Comparison of ENCODE assay signal across 16 cellular contexts in genomic region chr2:86809481-86810121, GRCh38. TPM values are rescaled to one million over a fixed set of nuclear protein-coding genes. Genes with fewer than 3 reads are reported as not detected.
DNase-seq lines count a peak whose midpoint lies in the region; ATAC-seq and TF ChIP-seq lines count a peak whose summit lies in the region.
"Had no signal": no experiment of that assay in that cellular context is flagged by ENCODE, and none has a peak within 500 bp of the region (broad histone marks: within the 10 kb centered on the region; RNA-seq: fewer than 3 reads in every experiment).

No MANE protein-coding gene starts in this region.

- intact Hi-C loops in mammary epithelial cell (cut with micrococcal nuclease) (loop anchor here (5.0 to 10.0 kb wide), 2 partner anchors 65 to 187 kb away; partner anchors contain the start of gene RNF103), breast epithelium (cut with DNase I; ENCODE audit: low total_unique reads) (no loop called here), upper lobe of right lung (cut with DNase I) (no loop called here), cardiac septum (cut with DNase I) (no loop called here)

- H3K4me1 ChIP-seq in mammary epithelial cell (ENCODE audit: insufficient read depth, low read length) (peaks cover 16% of the 10 kb centered on the region), breast epithelium (peaks cover 0 to 5% of the 10 kb centered on the region in 2 donors), upper lobe of right lung (peaks cover 26% of the 10 kb centered on the region)

- dilution Hi-C loops in mammary epithelial cell (cut with HindIII; ENCODE audit: low sequenced_read_pairs): no loop called here

- TF ChIP-seq CTCF in mammary epithelial cell (conservative IDR thresholded peaks at IDR 0.05 in 1 of 2, IDR thresholded peaks at IDR 0.05 in 1 of 2; ENCODE audit: extremely low read depth in 1 of 2, insufficient read depth in 1 of 2, low read depth in 1 of 2, low read length in 2 of 2) (no peak), breast epithelium (IDR thresholded peaks at IDR 0.05) (no peak), upper lobe of right lung (IDR thresholded peaks at IDR 0.05) (no peak)

- no peaks in the 10 kb centered on the region for H3K9me3 Mint-ChIP-seq in naive B cell

- H3K27ac ChIP-seq in mammary epithelial cell (ENCODE audit: insufficient read depth, low read depth, low read length): no peak overlapping the region
- no peak overlapping the region for H3K27ac ChIP-seq in breast epithelium
- no peak overlapping the region for H3K27ac ChIP-seq in upper lobe of right lung
- H3K27ac ChIP-seq: body of pancreas, pancreas had no signal

- H3K9me3 ChIP-seq in mammary epithelial cell (replicated peaks; ENCODE audit: insufficient read depth, low read length) (no peaks in the 10 kb centered on the region), breast epithelium (no peaks in the 10 kb centered on the region), upper lobe of right lung (no peaks in the 10 kb centered on the region)
- H3K9me3 ChIP-seq: body of pancreas, pancreas had no signal

- H3K36me3 ChIP-seq in mammary epithelial cell (ENCODE audit: insufficient read depth, low read length): no peaks in the 10 kb centered on the region
- no peaks in the 10 kb centered on the region for H3K36me3 ChIP-seq in breast epithelium
- no peaks in the 10 kb centered on the region for H3K36me3 ChIP-seq in upper lobe of right lung
- H3K36me3 ChIP-seq: pancreas had no signal

- 82% methylated on average over 20 of the region's 43 CpGs for WGBS in mammary epithelial cell (ENCODE audit: low coverage, missing lambda C conversion rate)

- in situ Hi-C loops in mammary epithelial cell (cut with MboI; ENCODE audit: low sequenced_read_pairs in 2 of 2): no loop called here

- CTCF ChIA-PET in mammary epithelial cell (lab: Charles Lee; ENCODE audit: low non-redundant PET): no interaction called here

- H3K4me3 ChIP-seq in mammary epithelial cell (replicated peaks in 1 of 3; ENCODE audit: insufficient read depth in 1 of 3, low read depth in 2 of 3, low read length in 3 of 3) (no peak overlapping the region), breast epithelium (no peak overlapping the region), upper lobe of right lung (peak overlapping the region; percentile 10)
- H3K4me3 ChIP-seq: body of pancreas, lung, pancreas had no signal

- peak overlapping the region; percentile 39 for H2AFZ ChIP-seq in mammary epithelial cell (ENCODE audit: low read depth, low read length)

- H3K27ac Mint-ChIP-seq in naive B cell: no peak overlapping the region

- no peak for DNase-seq in mammary epithelial cell
- no peak for DNase-seq in breast epithelium (ENCODE audit: low spot score in 2 of 2)
- peak; percentile 7 for DNase-seq in astrocyte of the hippocampus (ENCODE audit: low read depth, low spot score)
- DNase-seq in naive B cell: no peak
- no peak for DNase-seq in upper lobe of right lung
- DNase-seq in cardiac septum (ENCODE audit: low spot score): no peak
- no peak for DNase-seq in NCI-H2107 (lab: John Stamatoyannopoulos, UW)
- DNase-seq in DMS 273 treated with DMSO at 0.1 percent for 48 hours (lab: John Stamatoyannopoulos, UW): no peak
- DNase-seq: body of pancreas, DND-41, HCEC 1CT, hippocampal formation had no signal

- no peaks in the 10 kb centered on the region for H4K20me1 ChIP-seq in mammary epithelial cell (ENCODE audit: insufficient read depth, low read length)

- no peaks in the 10 kb centered on the region for H3K79me2 ChIP-seq in mammary epithelial cell (ENCODE audit: insufficient read depth, low read length)

- H3K27me3 ChIP-seq in mammary epithelial cell (ENCODE audit: insufficient read depth, low read length) (no peaks in the 10 kb centered on the region), breast epithelium (peaks cover 0 to 9% of the 10 kb centered on the region in 2 donors), upper lobe of right lung (peaks cover 55% of the 10 kb centered on the region)
- H3K27me3 ChIP-seq: body of pancreas had no signal

- TF ChIP-seq POLR2A in breast epithelium (IDR thresholded peaks at IDR 0.05): no peak

- H3K4me2 ChIP-seq in mammary epithelial cell (ENCODE audit: insufficient read depth, low read depth, low read length): no peak overlapping the region

- no TSS peak for BruUV-seq in mammary epithelial cell (replicated peaks; lab: Mats Ljungman, UMichigan)

- H3K9ac ChIP-seq in mammary epithelial cell (ENCODE audit: insufficient read depth, low read length): no peak overlapping the region

- peaks cover 48 to 66% (median 58%) of the 10 kb centered on the region in 3 donors for H3K27me3 Mint-ChIP-seq in naive B cell

- no peaks in the 10 kb centered on the region for H3K36me3 Mint-ChIP-seq in naive B cell

- ATAC-seq in naive B cell (ENCODE audit: low read depth in 2 of 2) (no peak), upper lobe of right lung (no peak)
- ATAC-seq: body of pancreas had no signal

- H3K4me1 Mint-ChIP-seq in naive B cell: peaks cover 24 to 26% (median 24%) of the 10 kb centered on the region in 3 donors

- peak overlapping the region in 6 of 8 donors; percentile 61 to 89 (median 66) for H3K4me3 Mint-ChIP-seq in naive B cell

RNA-seq across cellular contexts. Expression of gene CD8A, which starts 18.9 kb away (rescaled TPM):
- under 1 TPM; 0.17 to 0.56 TPM for total RNA-seq in mammary epithelial cell
- polyA plus RNA-seq in mammary epithelial cell: 0.15 TPM
- not detected for polyA minus RNA-seq in mammary epithelial cell
- 1 to 10 TPM in 2 of 3 donors, under 1 TPM in 1; 0.96 to 3.2 (median 2.0) TPM for total RNA-seq in breast epithelium
- polyA plus RNA-seq in naive B cell (ENCODE audit: low read depth in 6 of 6): 1 to 10 TPM in 2 of 6 donors, under 1 TPM in 2, not detected in 2; 0.59 to 1.9 (median 1.0) TPM
- total RNA-seq in upper lobe of right lung: 7.4 TPM
- total RNA-seq in cardiac septum: 0.62 TPM
- total RNA-seq: epithelial cell of proximal tubule, OCI-LY7 had no signal

RNA-seq across cellular contexts. Expression of gene CD8B, which starts 52.1 kb away (rescaled TPM):
- total RNA-seq in mammary epithelial cell: not detected
- not detected for polyA plus RNA-seq in mammary epithelial cell
- polyA minus RNA-seq in mammary epithelial cell: not detected
- 1 to 10 TPM in 2 of 3 donors, under 1 TPM in 1; 0.64 to 3.6 (median 3.5) TPM for total RNA-seq in breast epithelium
- polyA plus RNA-seq in naive B cell (ENCODE audit: low read depth in 6 of 6): 1 to 10 TPM in 4 of 6 donors, under 1 TPM in 1, not detected in 1; 0.31 to 2.0 (median 1.5) TPM
- total RNA-seq in upper lobe of right lung: 2.1 TPM
- 0.62 TPM for total RNA-seq in cardiac septum
- total RNA-seq: OCI-LY7 had no signal
